In genomic region chr1:204623365-204623893, GRCh38 we compare ENCODE assay signal across 1 cellular context.
TF ChIP-seq lines count a peak whose summit lies in the region.

No MANE protein-coding gene starts in this region.

TF ChIP-seq in K562, 482 proteins besides CTCF, POLR2A, EP300 and RAD21 (continued from another document and continues in another):
- no peak for TF ChIP-seq RBM14 (IDR thresholded peaks at IDR 0.05; ENCODE audit: borderline replicate concordance, insufficient read depth, low read depth, low read length)
- TF ChIP-seq CXXC5 (CRISPR knock-in tag; IDR thresholded peaks at IDR 0.05): no peak; the same call in 1 of the 2 replicates
- TF ChIP-seq ZNF263 (CRISPR knock-in tag; IDR thresholded peaks at IDR 0.05; ENCODE audit: borderline replicate concordance): 0 out of 2 replicates have a peak, but pooled peaks have one; percentile 13
- TF ChIP-seq JUNB (CRISPR knock-in tag; conservative IDR thresholded peaks at IDR 0.05): peak; percentile 69
- TF ChIP-seq NFIC (IDR thresholded peaks at IDR 0.05): peak; percentile 98
- no peak for TF ChIP-seq SIRT6 (IDR thresholded peaks at IDR 0.05; ENCODE audit: low read depth, low read length)
- TF ChIP-seq CBX2 (IDR thresholded peaks at IDR 0.05; ENCODE audit: insufficient read depth, low read length, poor library complexity, severe bottlenecking): no peak
- no peak for TF ChIP-seq TAF1 (IDR thresholded peaks at IDR 0.05; ENCODE audit: control insufficient read depth, extremely low read depth, insufficient read depth, low read length, severe bottlenecking)
- TF ChIP-seq ZNF609 (CRISPR knock-in tag; IDR thresholded peaks at IDR 0.05; ENCODE audit: borderline replicate concordance): no peak
- TF ChIP-seq U2AF2 (optimal IDR thresholded peaks at IDR 0.05; ENCODE audit: low read depth, low read length): no peak
- no peak for TF ChIP-seq SPI1 (IDR thresholded peaks at IDR 0.05; ENCODE audit: borderline replicate concordance, low read depth, low read length)
- no peak for TF ChIP-seq SNRNP70 (optimal IDR thresholded peaks at IDR 0.05; ENCODE audit: low read depth, low read length)
- no peak for TF ChIP-seq ETS1 (conservative IDR thresholded peaks at IDR 0.05; ENCODE audit: control insufficient read depth, low read depth, low read length)
- TF ChIP-seq HNRNPH1 (optimal IDR thresholded peaks at IDR 0.05; ENCODE audit: low read depth, low read length): no peak
- no peak for TF ChIP-seq RBM17 (IDR thresholded peaks at IDR 0.05; ENCODE audit: borderline replicate concordance, low read depth, low read length)
- no peak for TF ChIP-seq PBX2 (CRISPR knock-in tag; IDR thresholded peaks at IDR 0.05; ENCODE audit: low read depth)
- no peak for TF ChIP-seq PBX2 (tag; conservative IDR thresholded peaks at IDR 0.05; ENCODE audit: low read depth)
- peak; percentile 56; the same call in 1 of the 2 replicates for TF ChIP-seq MITF (IDR thresholded peaks at IDR 0.05)
- no peak for TF ChIP-seq ZC3H4 (CRISPR knock-in tag; IDR thresholded peaks at IDR 0.05; ENCODE audit: borderline replicate concordance)
- TF ChIP-seq PTBP1 (IDR thresholded peaks at IDR 0.05; ENCODE audit: low read depth, low read length): no peak
- TF ChIP-seq DACH1 (IDR thresholded peaks at IDR 0.05; ENCODE audit: partially characterized antibody): no peak
- no peak for TF ChIP-seq PHF8 (IDR thresholded peaks at IDR 0.05; ENCODE audit: borderline replicate concordance, low read length)
- no peak for TF ChIP-seq RBM25 (IDR thresholded peaks at IDR 0.05; ENCODE audit: low read depth, low read length, severe bottlenecking)
- TF ChIP-seq DIDO1 (tag; IDR thresholded peaks at IDR 0.05; ENCODE audit: low read depth): no peak
- no peak for TF ChIP-seq NCOA6 (IDR thresholded peaks at IDR 0.05)
- no peak for TF ChIP-seq MCM3 (IDR thresholded peaks at IDR 0.05)
- no peak for TF ChIP-seq CREB1 (IDR thresholded peaks at IDR 0.05)
- no peak for TF ChIP-seq CREB1 (CRISPR knock-in tag; IDR thresholded peaks at IDR 0.05)
- TF ChIP-seq BHLHE40 (IDR thresholded peaks at IDR 0.05; ENCODE audit: low read length): peak; percentile 85
- TF ChIP-seq MBD1 (CRISPR knock-in tag; IDR thresholded peaks at IDR 0.05): no peak
- peak; percentile 97 for TF ChIP-seq FOSL1 (tag; conservative IDR thresholded peaks at IDR 0.05)
- no peak for TF ChIP-seq ZBTB2 (IDR thresholded peaks at IDR 0.05)
- TF ChIP-seq ADNP (tag; IDR thresholded peaks at IDR 0.05): no peak
- no peak for TF ChIP-seq CREBBP (IDR thresholded peaks at IDR 0.05; ENCODE audit: low read depth, low read length)
- TF ChIP-seq TBP (optimal IDR thresholded peaks at IDR 0.05; ENCODE audit: low read depth, low read length): peak; percentile 3
- TF ChIP-seq HDAC8 (tag; IDR thresholded peaks at IDR 0.05): no peak
- TF ChIP-seq STAG1 (CRISPR knock-in tag; IDR thresholded peaks at IDR 0.05; ENCODE audit: borderline replicate concordance): no peak
- TF ChIP-seq SIN3B (IDR thresholded peaks at IDR 0.05; ENCODE audit: low read depth): no peak
- 0 out of 2 replicates have a peak, but pooled peaks have one; percentile 74 for TF ChIP-seq FOXP1 (CRISPR knock-in tag; IDR thresholded peaks at IDR 0.05)
- no peak for TF ChIP-seq ZNF232 (CRISPR knock-in tag; IDR thresholded peaks at IDR 0.05)
- no peak for TF ChIP-seq POLR2H (tag; IDR thresholded peaks at IDR 0.05; ENCODE audit: low read depth)
- TF ChIP-seq NUFIP1 (IDR thresholded peaks at IDR 0.05; ENCODE audit: partially characterized antibody): no peak
- TF ChIP-seq ZNF79 (CRISPR knock-in tag; IDR thresholded peaks at IDR 0.05; ENCODE audit: low read depth): no peak
- TF ChIP-seq ATF2 (CRISPR knock-in tag; IDR thresholded peaks at IDR 0.05): no peak
- no peak for TF ChIP-seq POLR3G (IDR thresholded peaks at IDR 0.05; ENCODE audit: extremely low read depth, insufficient read length, insufficient replicate concordance)
- 0 out of 2 replicates have a peak, but pooled peaks have one; percentile 26 for TF ChIP-seq MTA3 (IDR thresholded peaks at IDR 0.05; ENCODE audit: borderline replicate concordance)
- no peak for TF ChIP-seq KDM2B (CRISPR knock-in tag; IDR thresholded peaks at IDR 0.05)
- TF ChIP-seq CUX1 (CRISPR knock-in tag; IDR thresholded peaks at IDR 0.05): no peak
